Comparison of ENCODE assay signal across 12 cellular contexts in the genomic region with DNA sequence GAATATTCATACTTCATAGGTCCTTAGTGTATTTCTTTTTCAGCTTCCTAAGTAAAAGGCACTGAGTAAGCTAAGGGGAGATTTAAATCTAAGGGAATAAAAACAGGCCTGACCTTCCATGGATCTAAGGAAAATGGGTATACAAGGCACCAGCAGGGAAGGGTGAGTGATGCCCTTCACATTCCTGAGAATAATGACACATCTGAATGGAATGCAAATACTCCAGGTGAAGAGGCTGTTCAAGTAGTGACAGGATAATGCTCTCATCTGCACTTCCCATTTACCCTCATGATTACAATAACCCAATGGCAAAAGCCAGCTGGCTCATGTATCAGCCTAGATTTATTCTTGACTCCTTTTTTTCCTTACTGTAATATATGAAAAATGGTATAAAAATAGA.
DNase-seq lines count a peak whose midpoint lies in the region; ATAC-seq and TF ChIP-seq lines count a peak whose summit lies in the region.
"Had no signal": no experiment of that assay in that cellular context is flagged by ENCODE, and none has a peak within 500 bp of the region (broad histone marks: within the 10 kb centered on the region; RNA-seq: fewer than 3 reads in every experiment).

No MANE protein-coding gene starts in this region.

- no peaks in the 10 kb centered on the region for H3K9me3 ChIP-seq in trophoblast cell (ENCODE audit: insufficient read depth, low read depth, low read length)
- H3K9me3 ChIP-seq: ovary had no signal

- H3K36me3 Mint-ChIP-seq in stimulated activated naive B cell treated with anti-CD40 and anti-IgM and Interleukin-4, amounts not matched to agents 10 μg/mL and 1 μg/mL and 100 μg/mL, for 72 hours, result no peaks in the 10 kb centered on the region
- H3K36me3 Mint-ChIP-seq in activated T-cell treated with anti-CD3 and anti-CD28 coated beads, Interleukin-2, amount 50 U/mL, for 72 hours (ENCODE audit: insufficient read depth in 2 of 2), result no peaks in the 10 kb centered on the region

- H3K27ac ChIP-seq in dorsolateral prefrontal cortex (peak overlapping the region in 30 of 59 donors; percentile 3 to 89 (median 48)), trophoblast cell (ENCODE audit: low read depth, low read length) (no peak overlapping the region)

- H3K36me3 ChIP-seq in trophoblast cell (ENCODE audit: control insufficient read depth in 1 of 2, insufficient read depth in 2 of 2, low read length in 2 of 2), result no peaks in the 10 kb centered on the region
- H3K36me3 ChIP-seq: ovary had no signal

- H3K14ac ChIP-seq in trophoblast cell (ENCODE audit: low read length), result no peak overlapping the region

- peaks cover 11% of the 10 kb centered on the region for H3K79me1 ChIP-seq in trophoblast cell (ENCODE audit: low read length)

- no peak for ATAC-seq in stimulated activated naive B cell treated with anti-CD40 and anti-IgM and Interleukin-4, amounts not matched to agents 10 μg/mL and 1 μg/mL and 100 μg/mL, for 72 hours (replicated peaks)
- ATAC-seq in HG03139 (IDR thresholded peaks at IDR 0.05; ENCODE audit: unreplicated experiment), result no peak
- ATAC-seq in activated T-cell treated with anti-CD3 and anti-CD28 coated beads, Interleukin-2, amount 50 U/mL, for 72 hours (replicated peaks in 1 of 2), result no peak

- no peak overlapping the region for H4K8ac ChIP-seq in trophoblast cell (ENCODE audit: low read depth, low read length)

- no peak overlapping the region for H2BK120ac ChIP-seq in trophoblast cell (ENCODE audit: insufficient read depth, low read length, poor library complexity)

- no peak overlapping the region for H2BK12ac ChIP-seq in trophoblast cell (ENCODE audit: low read length)

- H3K9ac ChIP-seq in trophoblast cell (ENCODE audit: low read length), result no peak overlapping the region

- H3K4me3 ChIP-seq in dorsolateral prefrontal cortex (no peak overlapping the region), trophoblast cell (ENCODE audit: low read depth, low read length) (no peak overlapping the region)
- H3K4me3 ChIP-seq: ovary had no signal

- H3K27me3 Mint-ChIP-seq in stimulated activated naive B cell treated with anti-CD40 and anti-IgM and Interleukin-4, amounts not matched to agents 10 μg/mL and 1 μg/mL and 100 μg/mL, for 72 hours, result no peaks in the 10 kb centered on the region
- H3K27me3 Mint-ChIP-seq in activated T-cell treated with anti-CD3 and anti-CD28 coated beads, Interleukin-2, amount 50 U/mL, for 72 hours (ENCODE audit: low read depth), result peaks cover 6% of the 10 kb centered on the region

- intact Hi-C loops in dorsolateral prefrontal cortex (cut with DNase I), result loop anchor here in 1 of 2 donors (5.0 to 10.0 kb wide), 2 partner anchors 79 to 154 kb away; no protein-coding TSS in a partner anchor

- H3K4me2 ChIP-seq in trophoblast cell (ENCODE audit: low read length), result no peak overlapping the region

- no peak overlapping the region for H3K4me3 Mint-ChIP-seq in stimulated activated naive B cell treated with anti-CD40 and anti-IgM and Interleukin-4, amounts not matched to agents 10 μg/mL and 1 μg/mL and 100 μg/mL, for 72 hours
- H3K4me3 Mint-ChIP-seq in activated T-cell treated with anti-CD3 and anti-CD28 coated beads, Interleukin-2, amount 50 U/mL, for 72 hours, result no peak overlapping the region

- H3K4me1 Mint-ChIP-seq in stimulated activated naive B cell treated with anti-CD40 and anti-IgM and Interleukin-4, amounts not matched to agents 10 μg/mL and 1 μg/mL and 100 μg/mL, for 72 hours, result no peaks in the 10 kb centered on the region
- no peaks in the 10 kb centered on the region for H3K4me1 Mint-ChIP-seq in activated T-cell treated with anti-CD3 and anti-CD28 coated beads, Interleukin-2, amount 50 U/mL, for 72 hours (ENCODE audit: low read depth)

- no peak overlapping the region for H4K12ac ChIP-seq in trophoblast cell (ENCODE audit: low read depth, low read length)

- no peaks in the 10 kb centered on the region for H3K27me3 ChIP-seq in dorsolateral prefrontal cortex
- no peaks in the 10 kb centered on the region for H3K27me3 ChIP-seq in trophoblast cell (ENCODE audit: insufficient read depth, low read length)
- H3K27me3 ChIP-seq: ovary had no signal

- no peak overlapping the region for H4K91ac ChIP-seq in trophoblast cell (ENCODE audit: low read depth, low read length)

- TF ChIP-seq CTCF in dorsolateral prefrontal cortex (IDR thresholded peaks at IDR 0.05 in 54 of 56, conservative IDR thresholded peaks at IDR 0.05 in 2 of 56; ENCODE audit: low read depth in 1 of 56, partially characterized antibody in 56 of 56), result no peak

- DNase-seq in HPDE6-E6E7 (ENCODE audit: extremely low spot score) (peak; percentile 61), NCI-H510A (lab: John Stamatoyannopoulos, UW) (peak; percentile 8), dorsolateral prefrontal cortex (no peak), trophoblast cell (peak; percentile 20 to 76)
- DNase-seq in stimulated activated naive B cell treated with anti-CD40 and anti-IgM and Interleukin-4, amounts not matched to agents 10 μg/mL and 1 μg/mL and 100 μg/mL, for 72 hours, result no peak
- DNase-seq in activated T-cell treated with anti-CD3 and anti-CD28 coated beads, Interleukin-2, amount 50 U/mL, for 72 hours, result no peak
- DNase-seq in stimulated activated CD4-positive, alpha-beta T cell treated with anti-CD3 and anti-CD28 coated beads, Interleukin-1b, Interleukin-23, amount 100 ng/mL, for 48 hours, result no peak
- DNase-seq: DMS79 treated with DMSO at 0.1 percent for 48 hours, KBM-7, NCI-H526 treated with DMSO at 0.1 percent for 48 hours, ovary had no signal

- H3K27ac Mint-ChIP-seq in stimulated activated naive B cell treated with anti-CD40 and anti-IgM and Interleukin-4, amounts not matched to agents 10 μg/mL and 1 μg/mL and 100 μg/mL, for 72 hours, result no peak overlapping the region
- no peak overlapping the region for H3K27ac Mint-ChIP-seq in activated T-cell treated with anti-CD3 and anti-CD28 coated beads, Interleukin-2, amount 50 U/mL, for 72 hours

- H2BK5ac ChIP-seq in trophoblast cell (ENCODE audit: low read depth, low read length, poor library complexity), result no peak overlapping the region

- H3K23ac ChIP-seq in trophoblast cell (ENCODE audit: low read length), result no peak overlapping the region

- no peak overlapping the region for H2AFZ ChIP-seq in trophoblast cell (ENCODE audit: insufficient read depth, low read length, poor library complexity)

- H3K4me1 ChIP-seq in trophoblast cell (ENCODE audit: control insufficient read depth in 1 of 2, insufficient read depth in 2 of 2, low read length in 2 of 2), result peaks cover 4 to 13% of the 10 kb centered on the region in 2 experiments

- no peaks in the 10 kb centered on the region for H3K9me3 Mint-ChIP-seq in stimulated activated naive B cell treated with anti-CD40 and anti-IgM and Interleukin-4, amounts not matched to agents 10 μg/mL and 1 μg/mL and 100 μg/mL, for 72 hours
- no peaks in the 10 kb centered on the region for H3K9me3 Mint-ChIP-seq in activated T-cell treated with anti-CD3 and anti-CD28 coated beads, Interleukin-2, amount 50 U/mL, for 72 hours

- H3K79me2 ChIP-seq in trophoblast cell (ENCODE audit: control insufficient read depth, insufficient read depth, low read length, poor library complexity), result peaks cover 1% of the 10 kb centered on the region

- no peak overlapping the region for H3K4ac ChIP-seq in trophoblast cell (ENCODE audit: low read depth, low read length)

- no peak overlapping the region for H2AK5ac ChIP-seq in trophoblast cell (ENCODE audit: low read length)

- H3K18ac ChIP-seq in trophoblast cell (ENCODE audit: low read length), result no peak overlapping the region

Comparison
In these comparisons a context has a peak if more than half of its experiments do, and no peak if none do; other contexts are left out.
1. DNase-seq: peak in HPDE6-E6E7 (single experiment), NCI-H510A (single experiment) and trophoblast cell (2 of 2); none in dorsolateral prefrontal cortex (0 of 10), stimulated activated naive B cell treated with anti-CD40 and anti-IgM and Interleukin-4, amounts not matched to agents 10 μg/mL and 1 μg/mL and 100 μg/mL, for 72 hours (single experiment), activated T-cell treated with anti-CD3 and anti-CD28 coated beads, Interleukin-2, amount 50 U/mL, for 72 hours (0 of 2) and stimulated activated CD4-positive, alpha-beta T cell treated with anti-CD3 and anti-CD28 coated beads, Interleukin-1b, Interleukin-23, amount 100 ng/mL, for 48 hours (single experiment).